In the genomic region with DNA sequence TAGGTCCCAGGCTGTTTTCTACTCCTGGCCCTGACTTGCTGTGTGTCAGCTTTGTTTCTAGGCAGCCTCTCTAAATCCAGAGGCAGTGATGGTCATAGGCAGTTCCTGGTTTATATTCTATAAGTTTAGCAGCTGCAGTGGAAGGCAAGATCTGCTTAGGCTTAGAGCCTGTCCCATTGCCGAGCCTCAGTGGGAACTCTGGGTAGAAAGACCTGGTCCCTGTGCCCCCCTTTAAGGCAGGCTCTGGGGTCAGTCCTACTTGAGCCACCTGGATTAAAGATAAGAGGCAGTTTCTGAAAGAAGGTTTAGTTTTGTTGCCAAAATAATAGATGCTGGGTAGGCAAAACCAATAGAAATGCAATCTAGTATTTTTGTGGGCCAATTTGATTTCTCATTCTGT, we compare ENCODE assay signal across 9 cellular contexts. TPM values are rescaled to one million over a fixed set of nuclear protein-coding genes. Genes with fewer than 3 reads are reported as not detected.
DNase-seq lines count a peak whose midpoint lies in the region; ATAC-seq and TF ChIP-seq lines count a peak whose summit lies in the region.
"Had no signal": no experiment of that assay in that cellular context is flagged by ENCODE, and none has a peak within 500 bp of the region (broad histone marks: within the 10 kb centered on the region; RNA-seq: fewer than 3 reads in every experiment).

No MANE protein-coding gene starts in this region.

- H3K27ac Mint-ChIP-seq in activated naive CD4-positive, alpha-beta T cell treated with anti-CD3 and anti-CD28 coated beads for 36 hours: peak overlapping the region; percentile 86
- H3K27ac Mint-ChIP-seq in immature natural killer cell: peak overlapping the region; percentile 83 to 94 (median 92)

- H3K4me1 Mint-ChIP-seq in activated naive CD4-positive, alpha-beta T cell treated with anti-CD3 and anti-CD28 coated beads for 36 hours (ENCODE audit: low read depth): peaks cover 31% of the 10 kb centered on the region
- H3K4me1 Mint-ChIP-seq in immature natural killer cell: peaks cover 28 to 34% of the 10 kb centered on the region in 2 donors

- CTCF ChIA-PET in activated naive CD4-positive, alpha-beta T cell treated with anti-CD3 and anti-CD28 coated beads for 36 hours (lab: Charles Lee): interaction anchor here (0.6 to 2.1 kb wide), 9 partner anchors 9 to 157 kb away, joined by 3 to 22 read pairs (median 5); partner anchors contain the start of gene MCCC2

- TF ChIP-seq POLR2A in vagina (IDR thresholded peaks at IDR 0.05): no peak

- peaks cover 0 to 8% of the 10 kb centered on the region in 2 donors for H3K4me1 ChIP-seq in ascending aorta
- H3K4me1 ChIP-seq in vagina: peaks cover 21% of the 10 kb centered on the region
- H3K4me1 ChIP-seq: upper lobe of right lung had no signal

- H3K27me3 Mint-ChIP-seq in activated naive CD4-positive, alpha-beta T cell treated with anti-CD3 and anti-CD28 coated beads for 36 hours (ENCODE audit: low read depth): no peaks in the 10 kb centered on the region
- no peaks in the 10 kb centered on the region for H3K27me3 Mint-ChIP-seq in immature natural killer cell (ENCODE audit: low read depth in 3 of 3)

- H3K9me3 ChIP-seq in ascending aorta: no peaks in the 10 kb centered on the region
- no peaks in the 10 kb centered on the region for H3K9me3 ChIP-seq in vagina
- H3K9me3 ChIP-seq: upper lobe of right lung had no signal

- H3K36me3 ChIP-seq in ascending aorta (peaks cover 45 to 53% of the 10 kb centered on the region in 2 donors), vagina (peaks cover 0 to 36% of the 10 kb centered on the region in 2 donors)

- intact Hi-C loops in activated naive CD4-positive, alpha-beta T cell treated with anti-CD3 and anti-CD28 coated beads for 36 hours (cut with micrococcal nuclease): loop anchor here (1.0 to 2.0 kb wide), 10 partner anchors 13 to 708 kb away; partner anchors contain the start of genes BDP1 and MCCC2
- intact Hi-C loops in ascending aorta (cut with DNase I): no loop called here
- intact Hi-C loops in vagina (cut with DNase I): no loop called here

- H3K9me3 Mint-ChIP-seq in activated naive CD4-positive, alpha-beta T cell treated with anti-CD3 and anti-CD28 coated beads for 36 hours: no peaks in the 10 kb centered on the region
- H3K9me3 Mint-ChIP-seq in immature natural killer cell: no peaks in the 10 kb centered on the region

- no peak overlapping the region for H3K4me3 ChIP-seq in ascending aorta
- no peak overlapping the region for H3K4me3 ChIP-seq in vagina
- H3K4me3 ChIP-seq: upper lobe of right lung had no signal

- ATAC-seq in GM18517 (IDR thresholded peaks at IDR 0.05; ENCODE audit: unreplicated experiment) (no peak), HG02884 (IDR thresholded peaks at IDR 0.05; ENCODE audit: unreplicated experiment) (no peak)

- H3K27ac ChIP-seq in ascending aorta (peak overlapping the region; percentile 64 to 73), vagina (peak overlapping the region; percentile 42)
- H3K27ac ChIP-seq: upper lobe of right lung had no signal

- H3K27me3 ChIP-seq in ascending aorta: no peaks in the 10 kb centered on the region
- no peaks in the 10 kb centered on the region for H3K27me3 ChIP-seq in vagina
- H3K27me3 ChIP-seq: upper lobe of right lung had no signal

- no peak overlapping the region for H3K4me3 Mint-ChIP-seq in activated naive CD4-positive, alpha-beta T cell treated with anti-CD3 and anti-CD28 coated beads for 36 hours
- peak overlapping the region in 1 of 5 donors; percentile 72 for H3K4me3 Mint-ChIP-seq in immature natural killer cell

- TF ChIP-seq CTCF in ascending aorta (IDR thresholded peaks at IDR 0.05): no peak
- no peak for TF ChIP-seq CTCF in vagina (IDR thresholded peaks at IDR 0.05)

- DNase-seq in activated naive CD4-positive, alpha-beta T cell treated with anti-CD3 and anti-CD28 coated beads for 36 hours: no peak
- no peak for DNase-seq in activated naive CD4-positive, alpha-beta T cell (lab: John Stamatoyannopoulos, UW)
- DNase-seq in ascending aorta (ENCODE audit: low spot score in 2 of 2): no peak
- no peak for DNase-seq in immature natural killer cell
- no peak for DNase-seq in vagina (ENCODE audit: extremely low spot score in 2 of 2)
- no peak for DNase-seq in COLO829 (ENCODE audit: low spot score)
- DNase-seq: upper lobe of right lung had no signal

- H3K36me3 Mint-ChIP-seq in activated naive CD4-positive, alpha-beta T cell treated with anti-CD3 and anti-CD28 coated beads for 36 hours (ENCODE audit: low read depth): peaks cover 53% of the 10 kb centered on the region
- peaks cover 29 to 46% (median 32%) of the 10 kb centered on the region in 3 donors for H3K36me3 Mint-ChIP-seq in immature natural killer cell

RNA-seq across cellular contexts. Expression of gene MCCC2, which starts 13.6 kb away (rescaled TPM):
- total RNA-seq in activated naive CD4-positive, alpha-beta T cell treated with anti-CD3 and anti-CD28 coated beads for 36 hours: 10 to 100 TPM; 49.3 to 51.6 TPM
- total RNA-seq in ascending aorta (13.8 TPM), vagina (30.7 TPM)
- polyA plus RNA-seq in immature natural killer cell: 10 to 100 TPM; 19.8 to 29.5 (median 25.1) TPM
